Comparison of ENCODE assay signal across 19 cellular contexts in the genomic region with DNA sequence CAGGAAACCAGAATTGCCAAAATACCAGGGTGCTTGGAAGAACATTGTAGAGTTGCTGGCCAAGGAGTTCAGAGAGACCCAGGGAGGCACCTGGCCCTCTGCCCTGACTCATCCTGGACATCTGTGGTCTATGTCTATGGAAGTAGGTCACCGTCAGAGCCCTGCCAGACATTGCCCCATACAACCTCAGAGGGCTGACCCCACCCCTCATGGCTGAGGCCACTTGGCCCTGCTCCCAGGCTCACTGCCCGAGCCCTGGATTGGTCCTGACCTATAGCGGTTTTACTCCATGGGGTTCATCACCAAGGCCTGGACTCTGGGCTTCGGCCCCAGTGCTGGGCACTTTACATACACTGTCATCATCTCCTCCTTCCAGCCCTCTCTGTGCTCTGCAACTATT.
DNase-seq lines count a peak whose midpoint lies in the region; ATAC-seq, FAIRE-seq and TF ChIP-seq lines count a peak whose summit lies in the region.
"Had no signal": no experiment of that assay in that cellular context is flagged by ENCODE, and none has a peak within 500 bp of the region (broad histone marks: within the 10 kb centered on the region; RNA-seq: fewer than 3 reads in every experiment).

No MANE protein-coding gene starts in this region.

- H3K36me3 ChIP-seq in MG63 (no peaks in the 10 kb centered on the region), adrenal gland (replicated peaks in 1 of 2) (no peaks in the 10 kb centered on the region)

- H3K4me3 Mint-ChIP-seq in type B pancreatic cell, result no peak overlapping the region
- H3K4me3 Mint-ChIP-seq: activated CD4-positive, alpha-beta T cell treated with anti-CD3 and anti-CD28 coated beads, Interleukin-2, amount 10 ng/mL, durations not matched to agents 7 days and 5 days; B cell had no signal

- H3K9me3 ChIP-seq in MG63 (no peaks in the 10 kb centered on the region), adrenal gland (replicated peaks in 1 of 3) (no peaks in the 10 kb centered on the region)

- no peak for TF ChIP-seq POLR2A in adrenal gland (IDR thresholded peaks at IDR 0.05)

- no peak overlapping the region for H3K27ac Mint-ChIP-seq in type B pancreatic cell
- H3K27ac Mint-ChIP-seq: activated CD4-positive, alpha-beta T cell treated with anti-CD3 and anti-CD28 coated beads, Interleukin-2, amount 10 ng/mL, durations not matched to agents 7 days and 5 days; B cell had no signal

- DNase-seq in MG63, result peak; percentile 87
- DNase-seq in adrenal gland, result peak in 6 of 7 donors; percentile 28 to 81 (median 54)
- no peak for DNase-seq in sciatic nerve (ENCODE audit: low spot score)
- no peak for DNase-seq in D341Med (ENCODE audit: low spot score)
- no peak for DNase-seq in type B pancreatic cell (ENCODE audit: extremely low spot score, unreplicated experiment)
- DNase-seq: activated CD4-positive, alpha-beta T cell treated with anti-CD3 and anti-CD28 coated beads, Interleukin-2, amount 10 ng/mL, durations not matched to agents 7 days and 5 days; Calu3; Kasumi-1; kidney glomerular epithelial cell; NCI-H1417 treated with DMSO at 0.1 percent for 48 hours; NCI-H748 treated with DMSO at 0.1 percent for 48 hours; PC-3; stimulated activated CD4-positive, alpha-beta T cell treated with anti-CD3 and anti-CD28 coated beads, Interleukin-4, amount 100 ng/mL, for 4 hours had no signal

- intact Hi-C loops in adrenal gland (cut with DNase I) (no loop called here), sciatic nerve (cut with DNase I) (no loop called here)

- no peaks in the 10 kb centered on the region for H3K9me3 Mint-ChIP-seq in type B pancreatic cell
- H3K9me3 Mint-ChIP-seq: activated CD4-positive, alpha-beta T cell treated with anti-CD3 and anti-CD28 coated beads, Interleukin-2, amount 10 ng/mL, durations not matched to agents 7 days and 5 days had no signal

- H3K36me3 Mint-ChIP-seq in type B pancreatic cell, result no peaks in the 10 kb centered on the region

- peak; percentile 52 for ATAC-seq in sciatic nerve
- ATAC-seq in HG03196 (IDR thresholded peaks at IDR 0.05; ENCODE audit: unreplicated experiment), result no peak
- ATAC-seq: PC-3 had no signal

- FAIRE-seq in islet of Langerhans (lab: Jason Lieb, UNC), result peak; percentile 38
- FAIRE-seq: endometrium, HTR-8/SVneo had no signal

- H3K27ac ChIP-seq in adrenal gland, result peak overlapping the region in 1 of 5 donors; percentile 10
- H3K27ac ChIP-seq: skin epidermis had no signal

- TF ChIP-seq CTCF in adrenal gland (IDR thresholded peaks at IDR 0.05) (no peak), type B pancreatic cell (conservative IDR thresholded peaks at IDR 0.05) (no peak)

- H3K4me1 ChIP-seq in adrenal gland (replicated peaks in 1 of 2), result peaks cover 0 to 15% of the 10 kb centered on the region in 2 donors

- H3K4me3 ChIP-seq in MG63 (no peak overlapping the region), adrenal gland (no peak overlapping the region)
- H3K4me3 ChIP-seq: skin epidermis had no signal

- 0 out of 2 replicates have a peak, but pooled peaks cover 1% of the 10 kb centered on the region for H3K27me3 ChIP-seq in MG63
- H3K27me3 ChIP-seq in adrenal gland, result no peaks in the 10 kb centered on the region

- peaks cover 20% of the 10 kb centered on the region for H3K27me3 Mint-ChIP-seq in type B pancreatic cell

- H3K4me1 Mint-ChIP-seq in type B pancreatic cell (ENCODE audit: unreplicated experiment), result peaks cover 31% of the 10 kb centered on the region
- H3K4me1 Mint-ChIP-seq: activated CD4-positive, alpha-beta T cell treated with anti-CD3 and anti-CD28 coated beads, Interleukin-2, amount 10 ng/mL, durations not matched to agents 7 days and 5 days; B cell had no signal

- 61 to 65% (median 63%) methylated on average over 3 to 4 of the region's 4 CpGs for WGBS in adrenal gland, 4 donors

Comparison
In these comparisons a context has a peak if more than half of its experiments do, and no peak if none do; other contexts are left out.
1. DNase-seq: peak in MG63 (single experiment) and adrenal gland (6 of 7); none in sciatic nerve (single experiment), D341Med (single experiment) and type B pancreatic cell (single experiment).